1 cellular context compared by ENCODE assay signal in the genomic region with DNA sequence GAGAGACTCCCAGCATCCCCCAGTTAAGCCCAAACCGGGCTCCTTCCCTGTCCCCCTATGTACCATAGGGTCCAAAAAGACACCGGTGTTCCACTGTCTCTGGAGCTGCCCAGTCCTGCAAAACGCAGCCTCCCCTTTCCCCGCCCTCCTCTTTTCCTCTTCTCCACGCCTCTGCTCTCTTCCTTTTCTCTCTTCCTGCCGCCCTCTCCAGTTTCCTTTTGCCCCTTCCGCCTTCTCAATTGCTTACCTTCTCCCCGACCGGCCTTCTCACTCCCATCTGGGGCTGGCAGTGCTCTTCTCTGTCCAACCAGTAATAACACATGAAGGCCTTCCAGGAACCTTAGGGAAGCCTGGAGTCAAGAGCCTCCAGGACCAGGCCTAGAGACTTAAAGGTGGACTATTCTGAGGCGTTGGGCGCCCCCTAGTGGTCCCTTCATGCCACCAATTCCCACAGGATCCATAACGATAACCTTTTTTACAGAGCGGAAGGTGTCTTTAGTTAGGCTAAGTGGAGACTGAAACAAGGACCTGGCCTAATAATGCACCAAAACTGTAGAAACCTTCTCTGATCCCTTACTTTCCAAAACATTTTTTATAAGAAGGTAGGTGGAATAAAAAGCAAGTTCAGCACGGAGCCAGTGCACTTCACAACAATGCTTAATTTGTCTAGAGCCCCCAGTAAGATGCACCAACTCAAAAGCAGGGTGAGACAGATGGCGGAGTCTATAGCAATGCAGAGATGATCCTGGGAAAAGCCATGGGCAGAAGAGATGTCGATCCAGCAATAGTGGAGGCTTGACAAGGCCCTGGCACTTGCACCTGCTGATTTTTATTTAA.
TF ChIP-seq lines count a peak whose summit lies in the region.

No MANE protein-coding gene starts in this region.

TF ChIP-seq in HEK293, 187 proteins besides CTCF, POLR2A, EP300 and RAD21 (continued from another document):
- TF ChIP-seq, protein P1, sequence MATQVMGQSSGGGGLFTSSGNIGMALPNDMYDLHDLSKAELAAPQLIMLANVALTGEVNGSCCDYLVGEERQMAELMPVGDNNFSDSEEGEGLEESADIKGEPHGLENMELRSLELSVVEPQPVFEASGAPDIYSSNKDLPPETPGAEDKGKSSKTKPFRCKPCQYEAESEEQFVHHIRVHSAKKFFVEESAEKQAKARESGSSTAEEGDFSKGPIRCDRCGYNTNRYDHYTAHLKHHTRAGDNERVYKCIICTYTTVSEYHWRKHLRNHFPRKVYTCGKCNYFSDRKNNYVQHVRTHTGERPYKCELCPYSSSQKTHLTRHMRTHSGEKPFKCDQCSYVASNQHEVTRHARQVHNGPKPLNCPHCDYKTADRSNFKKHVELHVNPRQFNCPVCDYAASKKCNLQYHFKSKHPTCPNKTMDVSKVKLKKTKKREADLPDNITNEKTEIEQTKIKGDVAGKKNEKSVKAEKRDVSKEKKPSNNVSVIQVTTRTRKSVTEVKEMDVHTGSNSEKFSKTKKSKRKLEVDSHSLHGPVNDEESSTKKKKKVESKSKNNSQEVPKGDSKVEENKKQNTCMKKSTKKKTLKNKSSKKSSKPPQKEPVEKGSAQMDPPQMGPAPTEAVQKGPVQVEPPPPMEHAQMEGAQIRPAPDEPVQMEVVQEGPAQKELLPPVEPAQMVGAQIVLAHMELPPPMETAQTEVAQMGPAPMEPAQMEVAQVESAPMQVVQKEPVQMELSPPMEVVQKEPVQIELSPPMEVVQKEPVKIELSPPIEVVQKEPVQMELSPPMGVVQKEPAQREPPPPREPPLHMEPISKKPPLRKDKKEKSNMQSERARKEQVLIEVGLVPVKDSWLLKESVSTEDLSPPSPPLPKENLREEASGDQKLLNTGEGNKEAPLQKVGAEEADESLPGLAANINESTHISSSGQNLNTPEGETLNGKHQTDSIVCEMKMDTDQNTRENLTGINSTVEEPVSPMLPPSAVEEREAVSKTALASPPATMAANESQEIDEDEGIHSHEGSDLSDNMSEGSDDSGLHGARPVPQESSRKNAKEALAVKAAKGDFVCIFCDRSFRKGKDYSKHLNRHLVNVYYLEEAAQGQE (tag by site-specific recombination; IDR thresholded peaks at IDR 0.05): 0 out of 2 replicates have a peak, but pooled peaks have one; percentile 18
- TF ChIP-seq, protein P2, sequence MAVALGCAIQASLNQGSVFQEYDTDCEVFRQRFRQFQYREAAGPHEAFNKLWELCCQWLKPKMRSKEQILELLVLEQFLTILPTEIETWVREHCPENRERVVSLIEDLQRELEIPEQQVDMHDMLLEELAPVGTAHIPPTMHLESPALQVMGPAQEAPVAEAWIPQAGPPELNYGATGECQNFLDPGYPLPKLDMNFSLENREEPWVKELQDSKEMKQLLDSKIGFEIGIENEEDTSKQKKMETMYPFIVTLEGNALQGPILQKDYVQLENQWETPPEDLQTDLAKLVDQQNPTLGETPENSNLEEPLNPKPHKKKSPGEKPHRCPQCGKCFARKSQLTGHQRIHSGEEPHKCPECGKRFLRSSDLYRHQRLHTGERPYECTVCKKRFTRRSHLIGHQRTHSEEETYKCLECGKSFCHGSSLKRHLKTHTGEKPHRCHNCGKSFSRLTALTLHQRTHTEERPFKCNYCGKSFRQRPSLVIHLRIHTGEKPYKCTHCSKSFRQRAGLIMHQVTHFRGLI (tag by site-specific recombination; IDR thresholded peaks at IDR 0.05): no peak
- TF ChIP-seq ZSCAN16 (tag by site-specific recombination; IDR thresholded peaks at IDR 0.05) (no peak), ZNF571 (tag by site-specific recombination; IDR thresholded peaks at IDR 0.05) (no peak), ZNF792 (tag by site-specific recombination; IDR thresholded peaks at IDR 0.05) (no peak), HOXA7 (CRISPR knock-in tag; IDR thresholded peaks at IDR 0.05; ENCODE audit: borderline replicate concordance) (no peak), ZNF221 (tag by site-specific recombination; IDR thresholded peaks at IDR 0.05; ENCODE audit: borderline replicate concordance) (no peak), ZEB2 (tag by site-specific recombination; IDR thresholded peaks at IDR 0.05) (no peak), ZNF2 (tag by site-specific recombination; IDR thresholded peaks at IDR 0.05) (no peak), ZNF585B (tag by site-specific recombination; IDR thresholded peaks at IDR 0.05) (no peak), IKZF3 (tag by site-specific recombination; IDR thresholded peaks at IDR 0.05) (no peak), ZNF785 (tag by site-specific recombination; IDR thresholded peaks at IDR 0.05) (no peak), FEZF1 (tag by site-specific recombination; IDR thresholded peaks at IDR 0.05) (no peak), ZSCAN30 (tag by site-specific recombination; IDR thresholded peaks at IDR 0.05) (peak; percentile 84), ZNF600 (tag by site-specific recombination; IDR thresholded peaks at IDR 0.05) (peak; percentile 86), ZNF433 (tag by site-specific recombination; IDR thresholded peaks at IDR 0.05; ENCODE audit: low read depth) (no peak), ZNF654 (tag by site-specific recombination; IDR thresholded peaks at IDR 0.05; ENCODE audit: low read depth) (peak; percentile 95), ZNF366 (tag by site-specific recombination; conservative IDR thresholded peaks at IDR 0.05) (no peak), ZNF155 (tag by site-specific recombination; IDR thresholded peaks at IDR 0.05) (no peak)
- TF ChIP-seq, protein P3, sequence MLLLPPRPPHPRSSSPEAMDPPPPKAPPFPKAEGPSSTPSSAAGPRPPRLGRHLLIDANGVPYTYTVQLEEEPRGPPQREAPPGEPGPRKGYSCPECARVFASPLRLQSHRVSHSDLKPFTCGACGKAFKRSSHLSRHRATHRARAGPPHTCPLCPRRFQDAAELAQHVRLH (tag by site-specific recombination; IDR thresholded peaks at IDR 0.05): no peak
- TF ChIP-seq, protein P4, sequence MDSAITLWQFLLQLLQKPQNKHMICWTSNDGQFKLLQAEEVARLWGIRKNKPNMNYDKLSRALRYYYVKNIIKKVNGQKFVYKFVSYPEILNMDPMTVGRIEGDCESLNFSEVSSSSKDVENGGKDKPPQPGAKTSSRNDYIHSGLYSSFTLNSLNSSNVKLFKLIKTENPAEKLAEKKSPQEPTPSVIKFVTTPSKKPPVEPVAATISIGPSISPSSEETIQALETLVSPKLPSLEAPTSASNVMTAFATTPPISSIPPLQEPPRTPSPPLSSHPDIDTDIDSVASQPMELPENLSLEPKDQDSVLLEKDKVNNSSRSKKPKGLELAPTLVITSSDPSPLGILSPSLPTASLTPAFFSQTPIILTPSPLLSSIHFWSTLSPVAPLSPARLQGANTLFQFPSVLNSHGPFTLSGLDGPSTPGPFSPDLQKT (IDR thresholded peaks at IDR 0.05; ENCODE audit: borderline replicate concordance, low read depth, low read length): no peak
- TF ChIP-seq, protein P5, sequence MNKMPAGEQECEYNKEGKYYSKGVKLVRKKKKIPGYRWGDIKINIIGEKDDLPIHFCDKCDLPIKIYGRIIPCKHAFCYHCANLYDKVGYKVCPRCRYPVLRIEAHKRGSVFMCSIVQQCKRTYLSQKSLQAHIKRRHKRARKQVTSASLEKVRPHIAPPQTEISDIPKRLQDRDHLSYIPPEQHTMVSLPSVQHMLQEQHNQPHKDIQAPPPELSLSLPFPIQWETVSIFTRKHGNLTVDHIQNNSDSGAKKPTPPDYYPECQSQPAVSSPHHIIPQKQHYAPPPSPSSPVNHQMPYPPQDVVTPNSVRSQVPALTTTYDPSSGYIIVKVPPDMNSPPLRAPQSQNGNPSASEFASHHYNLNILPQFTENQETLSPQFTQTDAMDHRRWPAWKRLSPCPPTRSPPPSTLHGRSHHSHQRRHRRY (tag by site-specific recombination; IDR thresholded peaks at IDR 0.05): no peak
- TF ChIP-seq, protein P6, sequence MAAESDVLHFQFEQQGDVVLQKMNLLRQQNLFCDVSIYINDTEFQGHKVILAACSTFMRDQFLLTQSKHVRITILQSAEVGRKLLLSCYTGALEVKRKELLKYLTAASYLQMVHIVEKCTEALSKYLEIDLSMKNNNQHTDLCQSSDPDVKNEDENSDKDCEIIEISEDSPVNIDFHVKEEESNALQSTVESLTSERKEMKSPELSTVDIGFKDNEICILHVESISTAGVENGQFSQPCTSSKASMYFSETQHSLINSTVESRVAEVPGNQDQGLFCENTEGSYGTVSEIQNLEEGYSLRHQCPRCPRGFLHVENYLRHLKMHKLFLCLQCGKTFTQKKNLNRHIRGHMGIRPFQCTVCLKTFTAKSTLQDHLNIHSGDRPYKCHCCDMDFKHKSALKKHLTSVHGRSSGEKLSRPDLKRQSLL (tag by site-specific recombination; IDR thresholded peaks at IDR 0.05): peak; percentile 82
- TF ChIP-seq, protein P7, sequence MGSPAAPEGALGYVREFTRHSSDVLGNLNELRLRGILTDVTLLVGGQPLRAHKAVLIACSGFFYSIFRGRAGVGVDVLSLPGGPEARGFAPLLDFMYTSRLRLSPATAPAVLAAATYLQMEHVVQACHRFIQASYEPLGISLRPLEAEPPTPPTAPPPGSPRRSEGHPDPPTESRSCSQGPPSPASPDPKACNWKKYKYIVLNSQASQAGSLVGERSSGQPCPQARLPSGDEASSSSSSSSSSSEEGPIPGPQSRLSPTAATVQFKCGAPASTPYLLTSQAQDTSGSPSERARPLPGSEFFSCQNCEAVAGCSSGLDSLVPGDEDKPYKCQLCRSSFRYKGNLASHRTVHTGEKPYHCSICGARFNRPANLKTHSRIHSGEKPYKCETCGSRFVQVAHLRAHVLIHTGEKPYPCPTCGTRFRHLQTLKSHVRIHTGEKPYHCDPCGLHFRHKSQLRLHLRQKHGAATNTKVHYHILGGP (tag by site-specific recombination; IDR thresholded peaks at IDR 0.05): no peak
